In the genomic region with DNA sequence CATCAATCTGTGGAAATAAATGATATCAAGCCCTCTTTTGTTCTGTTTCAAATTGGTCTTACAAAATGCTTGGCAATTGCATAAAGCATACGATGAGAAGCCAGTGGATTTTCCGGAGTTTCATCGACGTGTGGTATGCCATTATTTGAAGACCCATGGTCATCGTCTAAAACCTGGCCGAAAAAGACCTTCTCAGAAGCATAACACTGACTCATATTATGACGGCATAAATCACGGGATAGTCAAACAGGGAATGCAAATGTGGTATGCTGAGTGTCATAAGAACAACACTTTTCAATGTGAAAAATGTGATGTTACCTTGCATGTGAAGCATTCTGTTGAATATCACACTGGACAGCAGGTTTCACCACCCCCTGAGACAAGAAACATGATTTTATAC, we compare ENCODE assay signal across 23 cellular contexts.
"Had no signal": no experiment of that assay in that cellular context is flagged by ENCODE, and none has a peak within 500 bp of the region (broad histone marks: within the 10 kb centered on the region; RNA-seq: fewer than 3 reads in every experiment).

No MANE protein-coding gene starts in this region.

- H3K4me1 ChIP-seq: left ventricle myocardium inferior, lower lobe of right lung, spleen, testis, tibial nerve, upper lobe of right lung, vagina had no signal

- ATAC-seq: left cardiac atrium; lower lobe of right lung; natural killer cell; sciatic nerve; stimulated activated memory B cell treated with anti-CD40 and anti-IgM and Interleukin-4, amounts not matched to agents 10 μg/mL and 1 μg/mL and 100 μg/mL, for 72 hours; upper lobe of right lung had no signal

- DNase-seq: effector CD4-positive, alpha-beta T cell; endodermal cell; erythroblast; foreskin fibroblast; immature natural killer cell; left cardiac atrium; left ventricle myocardium inferior; lower lobe of right lung; natural killer cell; posterior cingulate gyrus; spleen; stimulated activated CD4-positive, alpha-beta T cell treated with anti-CD3 and anti-CD28 coated beads, Interleukin-15, amount 100 ng/mL, for 24 hours; stimulated activated CD4-positive, alpha-beta T cell treated with anti-CD3 and anti-CD28 coated beads, Interleukin-1b, Interleukin-23, amount 100 ng/mL, for 48 hours; stimulated activated CD4-positive, alpha-beta T cell treated with anti-CD3 and anti-CD28 coated beads, Interleukin-4, amount 100 ng/mL, for 24 hours; testis; upper lobe of right lung had no signal

- H3K27ac Mint-ChIP-seq: endodermal cell; immature natural killer cell; memory B cell; mesothelial cell of epicardium; natural killer cell; stimulated activated memory B cell treated with anti-CD40 and anti-IgM and Interleukin-4, amounts not matched to agents 10 μg/mL and 1 μg/mL and 100 μg/mL, for 72 hours; stimulated activated naive CD8-positive, alpha-beta T cell treated with anti-CD3 and anti-CD28 coated beads, Interleukin-15, Interleukin-2, amounts not matched to agents 100 ng/mL and 50 ng/mL, for 24 hours had no signal

- H3K36me3 ChIP-seq: left ventricle myocardium inferior, lower lobe of right lung, spleen, tibial nerve, upper lobe of right lung, vagina had no signal

- H3K27me3 ChIP-seq: spleen, testis, tibial nerve, upper lobe of right lung, vagina had no signal

- H3K27ac ChIP-seq: left ventricle myocardium inferior, lower lobe of right lung, spleen, testis, tibial nerve, upper lobe of right lung, vagina had no signal

- H3K9me3 Mint-ChIP-seq: stimulated activated naive CD8-positive, alpha-beta T cell treated with anti-CD3 and anti-CD28 coated beads, Interleukin-15, Interleukin-2, amounts not matched to agents 100 ng/mL and 50 ng/mL, for 24 hours had no signal

- H3K4me3 ChIP-seq: left ventricle myocardium inferior, lower lobe of right lung, spleen, testis, tibial nerve, upper lobe of right lung, vagina had no signal

- H3K9me3 ChIP-seq: lower lobe of right lung, testis, tibial nerve, upper lobe of right lung, vagina had no signal

- H3K36me3 Mint-ChIP-seq: memory B cell; mesothelial cell of epicardium; natural killer cell; stimulated activated memory B cell treated with anti-CD40 and anti-IgM and Interleukin-4, amounts not matched to agents 10 μg/mL and 1 μg/mL and 100 μg/mL, for 72 hours had no signal
